In genomic region chr3:50297896-50298725, GRCh38 we compare ENCODE assay signal across 8 cellular contexts. TPM values are rescaled to one million over a fixed set of nuclear protein-coding genes. Genes with fewer than 3 reads are reported as not detected.
A peak's percentile ranks its signal among the peaks of the same experiment; 100 is the strongest.
DNase-seq lines count a peak whose midpoint lies in the region; ATAC-seq and TF ChIP-seq lines count a peak whose summit lies in the region.

No MANE protein-coding gene starts in this region.

- no peaks in the 10 kb centered on the region for H3K9me3 ChIP-seq in CD4-positive, alpha-beta T cell (ENCODE audit: control insufficient read depth, low read length)
- H3K9me3 ChIP-seq in MG63, result no peaks in the 10 kb centered on the region

- TF ChIP-seq CTCF in CD4-positive, alpha-beta T cell (IDR thresholded peaks at IDR 0.05), result no peak
- TF ChIP-seq CTCF in chondrocyte (IDR thresholded peaks at IDR 0.05), result peak; percentile 25

- peaks cover 7% of the 10 kb centered on the region for H3K36me3 Mint-ChIP-seq in CD4-positive, alpha-beta T cell (ENCODE audit: low read depth)
- H3K36me3 Mint-ChIP-seq in chondrocyte (ENCODE audit: low read depth), result no peaks in the 10 kb centered on the region
- H3K36me3 Mint-ChIP-seq in natural killer cell treated with Interleukin-12 subunit alpha and Interleukin-12 subunit beta and Interleukin-15 and Interleukin-18, amount 100 ng/mL, for 72 hours, result no peaks in the 10 kb centered on the region

- POLR2A ChIA-PET in CD4-positive, alpha-beta T cell (lab: Charles Lee), result interaction anchor here (1.2 to 3.4 kb wide), 12 partner anchors 14 to 103 kb away, joined by 4 to 54 read pairs (median 10); partner anchors contain the start of genes CYB561D2, GNAI2, NPRL2 and RASSF1

- no peaks in the 10 kb centered on the region for H3K27me3 Mint-ChIP-seq in CD4-positive, alpha-beta T cell
- H3K27me3 Mint-ChIP-seq in chondrocyte (ENCODE audit: low read depth), result no peaks in the 10 kb centered on the region
- no peaks in the 10 kb centered on the region for H3K27me3 Mint-ChIP-seq in natural killer cell treated with Interleukin-12 subunit alpha and Interleukin-12 subunit beta and Interleukin-15 and Interleukin-18, amount 100 ng/mL, for 72 hours

- peak overlapping the region; percentile 65 for H3K4me3 ChIP-seq in MG63

- intact Hi-C loops in CD4-positive, alpha-beta T cell (cut with DNase I, micrococcal nuclease), result loop anchor here (1.0 to 5.0 kb wide), 6 partner anchors 23 to 886 kb away; partner anchors contain the start of genes GNAI2 (in 1 of the 2), RHOA (in 1 of the 2), TCTA (in 1 of the 2) and TMEM115 (in 1 of the 2)

- H3K9me3 Mint-ChIP-seq in CD4-positive, alpha-beta T cell, result no peaks in the 10 kb centered on the region
- no peaks in the 10 kb centered on the region for H3K9me3 Mint-ChIP-seq in chondrocyte (ENCODE audit: low read depth)
- no peaks in the 10 kb centered on the region for H3K9me3 Mint-ChIP-seq in natural killer cell treated with Interleukin-12 subunit alpha and Interleukin-12 subunit beta and Interleukin-15 and Interleukin-18, amount 100 ng/mL, for 72 hours

- ATAC-seq in CD4-positive, alpha-beta T cell (ENCODE audit: poor library complexity), result no peak
- ATAC-seq in natural killer cell treated with Interleukin-12 subunit alpha and Interleukin-12 subunit beta and Interleukin-15 and Interleukin-18, amount 100 ng/mL, for 72 hours, result no peak
- ATAC-seq in GM18520 (IDR thresholded peaks at IDR 0.05; ENCODE audit: unreplicated experiment), result no peak

- DNase-seq in CD4-positive, alpha-beta T cell, result no peak
- DNase-seq in MG63, result no peak
- no peak for DNase-seq in chondrocyte (ENCODE audit: low spot score)
- DNase-seq in natural killer cell treated with Interleukin-12 subunit alpha and Interleukin-12 subunit beta and Interleukin-15 and Interleukin-18, amount 100 ng/mL, for 72 hours (ENCODE audit: low spot score), result peak; percentile 32
- no peak for DNase-seq in cerebellar nuclear complex (lab: John Stamatoyannopoulos, UW)
- DNase-seq in DMS153 (lab: John Stamatoyannopoulos, UW), result no peak
- no peak for DNase-seq in stimulated activated CD8-positive, alpha-beta memory T cell treated with anti-CD3 and anti-CD28 coated beads, Interleukin-4, amount 100 ng/mL, for 48 hours

- H3K27ac Mint-ChIP-seq in CD4-positive, alpha-beta T cell, result peak overlapping the region; percentile 99
- peak overlapping the region; percentile 36 for H3K27ac Mint-ChIP-seq in chondrocyte (ENCODE audit: unreplicated experiment)
- peak overlapping the region; percentile 37 to 93 for H3K27ac Mint-ChIP-seq in natural killer cell treated with Interleukin-12 subunit alpha and Interleukin-12 subunit beta and Interleukin-15 and Interleukin-18, amount 100 ng/mL, for 72 hours

- peak overlapping the region; percentile 99 for H3K4me3 Mint-ChIP-seq in CD4-positive, alpha-beta T cell
- peak overlapping the region; percentile 98 for H3K4me3 Mint-ChIP-seq in chondrocyte (ENCODE audit: unreplicated experiment)
- H3K4me3 Mint-ChIP-seq in natural killer cell treated with Interleukin-12 subunit alpha and Interleukin-12 subunit beta and Interleukin-15 and Interleukin-18, amount 100 ng/mL, for 72 hours, result peak overlapping the region; percentile 95

- CTCF ChIA-PET in CD4-positive, alpha-beta T cell (lab: Charles Lee), result interaction anchor here (0.8 to 2.9 kb wide), 8 partner anchors 23 to 104 kb away, joined by 3 to 18 read pairs (median 6); no protein-coding TSS in a partner anchor

- no peaks in the 10 kb centered on the region for H3K27me3 ChIP-seq in CD4-positive, alpha-beta T cell (ENCODE audit: control insufficient read depth, insufficient read depth, low read length)
- no peaks in the 10 kb centered on the region for H3K27me3 ChIP-seq in MG63

- H3K27ac ChIP-seq in CD4-positive, alpha-beta T cell (ENCODE audit: low read depth, low read length), result peak overlapping the region; percentile 89

- peaks cover 32% of the 10 kb centered on the region for H3K4me1 Mint-ChIP-seq in CD4-positive, alpha-beta T cell (ENCODE audit: low read depth)
- peaks cover 25% of the 10 kb centered on the region for H3K4me1 Mint-ChIP-seq in chondrocyte (ENCODE audit: low read depth)
- H3K4me1 Mint-ChIP-seq in natural killer cell treated with Interleukin-12 subunit alpha and Interleukin-12 subunit beta and Interleukin-15 and Interleukin-18, amount 100 ng/mL, for 72 hours (ENCODE audit: low read depth in 2 of 2), result peaks cover 19 to 21% of the 10 kb centered on the region in 2 donors

- H3K36me3 ChIP-seq in MG63, result no peaks in the 10 kb centered on the region

RNA-seq across cellular contexts. Expression of gene HYAL3, which starts 1.1 kb away (rescaled TPM):
- total RNA-seq in CD4-positive, alpha-beta T cell, result 1 to 10 TPM; 3.0 to 3.2 TPM
- 3.0 and 8.0 TPM in 2 replicates for total RNA-seq in MG63 (2014; rRNA removed; shearing (Covaris generic); ENCODE audit: low replicate concordance)
- 5.3 to 6.9 TPM (median 5.4 TPM) in 3 replicates for total RNA-seq in chondrocyte
- total RNA-seq in natural killer cell treated with Interleukin-12 subunit alpha and Interleukin-12 subunit beta and Interleukin-15 and Interleukin-18, amount 100 ng/mL, for 72 hours, result 1 to 10 TPM; 5.5 to 5.6 TPM

RNA-seq across cellular contexts. Expression of gene NAA80, which starts 1.1 kb away (rescaled TPM):
- total RNA-seq in CD4-positive, alpha-beta T cell, result 10 to 100 TPM; 47.0 to 48.8 TPM
- 1.1 and 6.4 TPM in 2 replicates for total RNA-seq in MG63 (2014; rRNA removed; shearing (Covaris generic); ENCODE audit: low replicate concordance)
- 10.9 to 16.0 TPM (median 12.9 TPM) in 3 replicates for total RNA-seq in chondrocyte
- 10 to 100 TPM; 13.2 to 15.7 TPM for total RNA-seq in natural killer cell treated with Interleukin-12 subunit alpha and Interleukin-12 subunit beta and Interleukin-15 and Interleukin-18, amount 100 ng/mL, for 72 hours

RNA-seq across cellular contexts. Expression of gene HYAL1, which starts 5.3 kb away (rescaled TPM):
- total RNA-seq in CD4-positive, alpha-beta T cell, result under 1 TPM in 1 of 2 experiments, not detected in 1; 0.38 TPM
- total RNA-seq in MG63 (2014; rRNA removed; shearing (Covaris generic); ENCODE audit: low replicate concordance), result 1.4 TPM in 1 of 2 replicates, not detected in the other
- total RNA-seq in chondrocyte, result 0.22 to 0.65 TPM (median 0.26 TPM) in 3 replicates
- under 1 TPM; 0.25 to 0.26 TPM for total RNA-seq in natural killer cell treated with Interleukin-12 subunit alpha and Interleukin-12 subunit beta and Interleukin-15 and Interleukin-18, amount 100 ng/mL, for 72 hours

RNA-seq across cellular contexts. Expression of gene IFRD2, which starts 5.9 kb away (rescaled TPM):
- 10 to 100 TPM; 30.0 to 30.4 TPM for total RNA-seq in CD4-positive, alpha-beta T cell
- total RNA-seq in MG63 (2014; rRNA removed; shearing (Covaris generic); ENCODE audit: low replicate concordance), result 87.8 and 101 TPM in 2 replicates
- 38.9 to 54.4 TPM (median 44.0 TPM) in 3 replicates for total RNA-seq in chondrocyte
- 100 to 1,000 TPM in 1 of 2 donors, 10 to 100 TPM in 1; 84.2 to 225 TPM for total RNA-seq in natural killer cell treated with Interleukin-12 subunit alpha and Interleukin-12 subunit beta and Interleukin-15 and Interleukin-18, amount 100 ng/mL, for 72 hours

RNA-seq across cellular contexts. Expression of gene LSMEM2, which starts 19.2 kb away (rescaled TPM):
- total RNA-seq in CD4-positive, alpha-beta T cell, result under 1 TPM in 1 of 2 experiments, not detected in 1; 0.22 TPM
- total RNA-seq in MG63 (2014; rRNA removed; shearing (Covaris generic); ENCODE audit: low replicate concordance), result not detected in 2 replicates
- not detected in 3 replicates for total RNA-seq in chondrocyte
- not detected for total RNA-seq in natural killer cell treated with Interleukin-12 subunit alpha and Interleukin-12 subunit beta and Interleukin-15 and Interleukin-18, amount 100 ng/mL, for 72 hours

Comparison
In these comparisons a context has a peak if more than half of its experiments do, and no peak if none do; other contexts are left out.
1. H3K27ac Mint-ChIP-seq: peak in every context shown above with its lines; median percentile 99 in CD4-positive, alpha-beta T cell; 65 in natural killer cell treated with Interleukin-12 subunit alpha and Interleukin-12 subunit beta and Interleukin-15 and Interleukin-18, amount 100 ng/mL, for 72 hours; 36 in chondrocyte.